ENCODE assay signal across 8 cellular contexts in the genomic region with DNA sequence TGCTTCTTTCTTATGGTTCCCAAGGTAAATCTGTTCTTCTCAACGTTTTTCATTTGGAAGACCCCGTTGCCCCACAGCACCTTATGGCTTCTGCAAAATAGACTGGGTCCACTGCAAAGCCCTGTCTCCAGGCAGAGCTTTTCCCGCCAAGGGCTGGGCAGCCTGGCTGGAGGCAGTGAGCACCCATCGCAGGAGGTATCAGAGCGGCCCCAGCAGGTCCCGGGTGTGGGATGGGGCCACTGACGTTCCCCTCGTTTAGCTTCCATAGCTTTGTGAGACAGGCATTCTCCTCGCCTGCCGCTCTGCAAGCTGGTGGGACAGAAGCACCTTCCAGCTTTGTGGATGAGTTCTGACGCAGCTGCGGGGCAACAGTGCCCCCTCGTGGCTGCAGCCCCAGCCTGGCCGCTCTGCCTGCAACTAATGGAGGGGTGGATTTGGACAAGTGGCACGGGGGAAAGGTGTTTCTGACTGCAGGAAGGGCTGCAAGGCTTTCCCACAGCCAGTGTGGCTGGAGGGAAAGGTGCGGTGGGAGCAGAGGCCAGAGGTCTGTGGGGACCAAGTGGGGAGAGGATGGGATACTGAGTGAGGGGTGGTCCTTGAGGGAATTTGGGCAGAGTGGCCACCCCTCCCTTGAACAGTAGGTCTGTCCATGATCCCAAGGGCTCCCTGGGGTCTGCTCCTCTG.
A peak's percentile ranks its signal among the peaks of the same experiment; 100 is the strongest.
DNase-seq lines count a peak whose midpoint lies in the region; ATAC-seq and TF ChIP-seq lines count a peak whose summit lies in the region.

No MANE protein-coding gene starts in this region.

- peak; percentile 90 for TF ChIP-seq CTCF in BE2C (IDR thresholded peaks at IDR 0.05; ENCODE audit: low read depth, low read length)
- TF ChIP-seq CTCF in ascending aorta (IDR thresholded peaks at IDR 0.05), result peak; percentile 89 to 96 (median 92)
- TF ChIP-seq CTCF in gastrocnemius medialis (IDR thresholded peaks at IDR 0.05 in 4 of 5, conservative IDR thresholded peaks at IDR 0.05 in 1 of 5), result peak; percentile 91 to 99 (median 95)

- H3K9me3 ChIP-seq in BE2C (no peaks in the 10 kb centered on the region), ascending aorta (no peaks in the 10 kb centered on the region), gastrocnemius medialis (no peaks in the 10 kb centered on the region)

- H3K4me1 ChIP-seq in BE2C (no peaks in the 10 kb centered on the region), ascending aorta (peaks cover 0 to 10% of the 10 kb centered on the region in 2 donors), gastrocnemius medialis (peaks cover 7 to 8% of the 10 kb centered on the region in 2 donors)

- intact Hi-C loops in ascending aorta (cut with DNase I) (loop anchor here (1.0 to 2.0 kb wide), 2 partner anchors 152 to 555 kb away; no protein-coding TSS in a partner anchor), gastrocnemius medialis (cut with DNase I; ENCODE audit: low total_unique reads) (loop anchor here (1.0 kb wide), 1 partner anchor 152 kb away; no protein-coding TSS in a partner anchor)

- H3K36me3 ChIP-seq in BE2C (no peaks in the 10 kb centered on the region), ascending aorta (no peaks in the 10 kb centered on the region), gastrocnemius medialis (no peaks in the 10 kb centered on the region)

- in situ Hi-C loops in gastrocnemius medialis (cut with MboI; ENCODE audit: low sequenced_read_pairs in 4 of 4), result loop anchor here (5.0 to 25.0 kb wide), 4 partner anchors 151 to 563 kb away; no protein-coding TSS in a partner anchor

- peak; percentile 76 to 81 for ATAC-seq in gastrocnemius medialis
- no peak for ATAC-seq in HG03378 (IDR thresholded peaks at IDR 0.05; ENCODE audit: unreplicated experiment)

- no peaks in the 10 kb centered on the region for H3K27me3 ChIP-seq in BE2C
- no peaks in the 10 kb centered on the region for H3K27me3 ChIP-seq in ascending aorta
- peaks cover 0 to 8% (median 0%) of the 10 kb centered on the region in 3 donors for H3K27me3 ChIP-seq in gastrocnemius medialis

- peak; percentile 77 for DNase-seq in BE2C
- DNase-seq in GM19238 (ENCODE audit: insufficient read length, low spot score), result peak; percentile 88
- peak; percentile 56 for DNase-seq in MV-4-11 (lab: John Stamatoyannopoulos, UW)
- peak; percentile 40 to 66 (median 54) for DNase-seq in T-helper 2 cell
- DNase-seq in ascending aorta (ENCODE audit: low spot score in 2 of 2), result peak in 1 of 2 donors; percentile 88
- peak; percentile 97 for DNase-seq in hepatic stellate cell (ENCODE audit: low spot score)
- DNase-seq in gastrocnemius medialis, result peak; percentile 56 to 69

- H3K27ac ChIP-seq in ascending aorta (no peak overlapping the region), gastrocnemius medialis (no peak overlapping the region)

- no peak for TF ChIP-seq POLR2A in gastrocnemius medialis (IDR thresholded peaks at IDR 0.05)

- H3K4me3 ChIP-seq in BE2C (ENCODE audit: low read depth, low read length), result no peak overlapping the region
- H3K4me3 ChIP-seq in ascending aorta, result no peak overlapping the region
- H3K4me3 ChIP-seq in gastrocnemius medialis, result no peak overlapping the region
